ENCODE assay signal across 1 cellular context in the genomic region with DNA sequence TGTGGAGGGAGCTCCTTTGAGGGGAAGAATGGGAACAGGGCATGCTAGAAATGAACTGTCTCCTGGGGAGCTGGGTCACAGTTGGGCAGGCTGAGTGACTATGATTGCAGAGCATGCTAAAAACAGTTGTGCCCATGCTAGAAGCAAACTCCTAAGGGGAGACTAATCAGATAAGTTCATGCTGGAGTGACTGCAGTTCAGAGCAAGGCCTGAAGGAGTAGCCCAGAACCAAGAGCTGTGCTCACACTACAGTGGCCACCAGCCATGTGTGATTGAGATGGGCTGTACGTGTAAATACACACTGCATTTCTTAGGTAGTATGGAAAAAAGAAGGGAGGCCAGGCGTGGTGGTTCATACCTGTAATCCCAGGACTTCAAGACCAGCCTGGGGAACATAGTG.
TF ChIP-seq lines count a peak whose summit lies in the region.

No MANE protein-coding gene starts in this region.

TF ChIP-seq in HCT116, 20 proteins besides CTCF, POLR2A, EP300 and RAD21:
- TF ChIP-seq POLR2AphosphoS5 (IDR thresholded peaks at IDR 0.05; ENCODE audit: low read depth, low read length) (no peak), SIN3A (IDR thresholded peaks at IDR 0.05; ENCODE audit: low read depth) (no peak), EZH2 (IDR thresholded peaks at IDR 0.05) (no peak), CEBPB (IDR thresholded peaks at IDR 0.05; ENCODE audit: low read depth) (no peak), MAX (IDR thresholded peaks at IDR 0.05) (no peak), SP1 (IDR thresholded peaks at IDR 0.05; ENCODE audit: low read depth) (no peak), REST (IDR thresholded peaks at IDR 0.05; ENCODE audit: low read depth) (no peak), TCF7L2 (IDR thresholded peaks at IDR 0.05; ENCODE audit: borderline replicate concordance, extremely low read depth, insufficient read depth, insufficient read length) (no peak), EGR1 (IDR thresholded peaks at IDR 0.05; ENCODE audit: low read depth) (no peak), SRF (IDR thresholded peaks at IDR 0.05; ENCODE audit: low read depth) (no peak), FOSL1 (IDR thresholded peaks at IDR 0.05; ENCODE audit: low read depth) (no peak), EZH2phosphoT487 (IDR thresholded peaks at IDR 0.05; ENCODE audit: borderline replicate concordance) (no peak), ZNF274 (IDR thresholded peaks at IDR 0.05; ENCODE audit: low read depth, low read length) (no peak)
- TF ChIP-seq, protein P1, sequence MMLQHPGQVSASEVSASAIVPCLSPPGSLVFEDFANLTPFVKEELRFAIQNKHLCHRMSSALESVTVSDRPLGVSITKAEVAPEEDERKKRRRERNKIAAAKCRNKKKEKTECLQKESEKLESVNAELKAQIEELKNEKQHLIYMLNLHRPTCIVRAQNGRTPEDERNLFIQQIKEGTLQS (IDR thresholded peaks at IDR 0.05) = no peak
